8 cellular contexts compared by ENCODE assay signal in the genomic region with DNA sequence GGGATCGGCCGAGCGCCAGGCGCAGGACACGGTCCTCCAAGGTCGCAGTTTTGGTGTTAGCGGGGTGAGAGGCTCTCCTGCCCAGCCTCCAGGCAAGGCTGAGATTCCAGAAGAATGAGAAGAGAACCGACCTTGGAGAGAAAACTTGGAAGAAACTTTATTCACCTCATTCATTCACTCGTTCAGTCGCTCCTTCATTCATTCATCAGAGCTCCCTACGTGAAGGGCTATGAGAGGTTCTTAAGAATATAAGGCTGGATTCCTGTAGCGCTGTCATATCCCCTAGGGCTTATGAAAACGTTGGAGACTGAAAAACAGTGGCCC. TPM values are rescaled to one million over a fixed set of nuclear protein-coding genes. Genes with fewer than 3 reads are reported as not detected.
DNase-seq lines count a peak whose midpoint lies in the region; ATAC-seq and TF ChIP-seq lines count a peak whose summit lies in the region.

No MANE protein-coding gene starts in this region.

- 1% methylated on average over 11 of the region's 13 CpGs for WGBS in right lobe of liver (ENCODE audit: insufficient coverage, low coverage, low lambda C conversion rate, missing lambda C conversion rate)
- WGBS in upper lobe of left lung, 2 donors: 3 to 7% methylated on average over 6 to 13 of the region's 13 CpGs

- DNase-seq in activated naive CD4-positive, alpha-beta T cell treated with anti-CD3 and anti-CD28 coated beads, Interleukin-2, amount 50 U/mL, for 16 hours: no peak
- DNase-seq in ascending aorta (ENCODE audit: low spot score in 2 of 2) (no peak), right lobe of liver (no peak), upper lobe of left lung (no peak)

- peaks cover 0 to 2% of the 10 kb centered on the region in 2 donors for H3K4me1 ChIP-seq in ascending aorta
- peaks cover 0 to 10% (median 0%) of the 10 kb centered on the region in 4 donors for H3K4me1 ChIP-seq in right lobe of liver
- peaks cover 12 to 25% (median 16%) of the 10 kb centered on the region in 4 donors for H3K4me1 ChIP-seq in upper lobe of left lung

- no peaks in the 10 kb centered on the region for H3K36me3 ChIP-seq in ascending aorta
- no peaks in the 10 kb centered on the region for H3K36me3 ChIP-seq in right lobe of liver
- no peaks in the 10 kb centered on the region for H3K36me3 ChIP-seq in upper lobe of left lung

- H3K27me3 ChIP-seq in ascending aorta (no peaks in the 10 kb centered on the region), right lobe of liver (no peaks in the 10 kb centered on the region), upper lobe of left lung (peaks cover 0 to 20% (median 5%) of the 10 kb centered on the region in 4 donors)

- H3K36me3 Mint-ChIP-seq in activated naive CD4-positive, alpha-beta T cell treated with anti-CD3 and anti-CD28 coated beads, Interleukin-2, amount 50 U/mL, for 24 hours: no peaks in the 10 kb centered on the region

- no peak for TF ChIP-seq EP300 in upper lobe of left lung (IDR thresholded peaks at IDR 0.05)

- no peaks in the 10 kb centered on the region for H3K9me3 Mint-ChIP-seq in activated naive CD4-positive, alpha-beta T cell treated with anti-CD3 and anti-CD28 coated beads, Interleukin-2, amount 50 U/mL, for 24 hours

- no peak for ATAC-seq in right lobe of liver
- ATAC-seq in upper lobe of left lung (ENCODE audit: low FRiP score in 2 of 2): no peak
- no peak for ATAC-seq in GM21390 (IDR thresholded peaks at IDR 0.05; ENCODE audit: unreplicated experiment)
- ATAC-seq in HG02588 (IDR thresholded peaks at IDR 0.05; ENCODE audit: unreplicated experiment): no peak
- no peak for ATAC-seq in HG03378 (IDR thresholded peaks at IDR 0.05; ENCODE audit: unreplicated experiment)

- H3K27ac ChIP-seq in ascending aorta (peak overlapping the region; percentile 94 to 98), right lobe of liver (peak overlapping the region in 2 of 3 donors; percentile 83 to 85), upper lobe of left lung (peak overlapping the region; percentile 71 to 89 (median 81))

- H3K27ac Mint-ChIP-seq in activated naive CD4-positive, alpha-beta T cell treated with anti-CD3 and anti-CD28 coated beads, Interleukin-2, amount 50 U/mL, for 24 hours: no peak overlapping the region

- peaks cover 18% of the 10 kb centered on the region for H3K4me1 Mint-ChIP-seq in activated naive CD4-positive, alpha-beta T cell treated with anti-CD3 and anti-CD28 coated beads, Interleukin-2, amount 50 U/mL, for 24 hours

- TF ChIP-seq POLR2A in right lobe of liver (IDR thresholded peaks at IDR 0.05): no peak
- TF ChIP-seq POLR2A in upper lobe of left lung (IDR thresholded peaks at IDR 0.05): no peak

- H3K4me3 ChIP-seq in ascending aorta (peak overlapping the region; percentile 68 to 90), right lobe of liver (peak overlapping the region; percentile 72 to 74 (median 73)), upper lobe of left lung (peak overlapping the region; percentile 69 to 90 (median 74))

- peaks cover 28% of the 10 kb centered on the region for H3K27me3 Mint-ChIP-seq in activated naive CD4-positive, alpha-beta T cell treated with anti-CD3 and anti-CD28 coated beads, Interleukin-2, amount 50 U/mL, for 24 hours

- TF ChIP-seq CTCF in ascending aorta (IDR thresholded peaks at IDR 0.05) (no peak), right lobe of liver (IDR thresholded peaks at IDR 0.05) (no peak), upper lobe of left lung (IDR thresholded peaks at IDR 0.05) (no peak)

- peak overlapping the region; percentile 62 for H3K4me3 Mint-ChIP-seq in activated naive CD4-positive, alpha-beta T cell treated with anti-CD3 and anti-CD28 coated beads, Interleukin-2, amount 50 U/mL, for 24 hours

- no peaks in the 10 kb centered on the region for H3K9me3 ChIP-seq in ascending aorta
- no peaks in the 10 kb centered on the region for H3K9me3 ChIP-seq in right lobe of liver
- H3K9me3 ChIP-seq in upper lobe of left lung: no peaks in the 10 kb centered on the region

- intact Hi-C loops in ascending aorta (cut with DNase I) (loop anchor here (1.0 to 5.0 kb wide), 5 partner anchors 18 to 115 kb away; no protein-coding TSS in a partner anchor), right lobe of liver (cut with DNase I) (no loop called here)

RNA-seq across cellular contexts. Expression of gene MYH10, which starts 1.0 kb away (rescaled TPM):
- 378 TPM for total RNA-seq in ascending aorta
- total RNA-seq in right lobe of liver: 10 to 100 TPM; 19.8 to 32.9 (median 24.3) TPM
- 100 to 1,000 TPM in 3 of 6 donors, 10 to 100 TPM in 3; 73.3 to 246 (median 99.6) TPM for total RNA-seq in upper lobe of left lung
